Comparison of ENCODE assay signal across 8 cellular contexts in the genomic region with DNA sequence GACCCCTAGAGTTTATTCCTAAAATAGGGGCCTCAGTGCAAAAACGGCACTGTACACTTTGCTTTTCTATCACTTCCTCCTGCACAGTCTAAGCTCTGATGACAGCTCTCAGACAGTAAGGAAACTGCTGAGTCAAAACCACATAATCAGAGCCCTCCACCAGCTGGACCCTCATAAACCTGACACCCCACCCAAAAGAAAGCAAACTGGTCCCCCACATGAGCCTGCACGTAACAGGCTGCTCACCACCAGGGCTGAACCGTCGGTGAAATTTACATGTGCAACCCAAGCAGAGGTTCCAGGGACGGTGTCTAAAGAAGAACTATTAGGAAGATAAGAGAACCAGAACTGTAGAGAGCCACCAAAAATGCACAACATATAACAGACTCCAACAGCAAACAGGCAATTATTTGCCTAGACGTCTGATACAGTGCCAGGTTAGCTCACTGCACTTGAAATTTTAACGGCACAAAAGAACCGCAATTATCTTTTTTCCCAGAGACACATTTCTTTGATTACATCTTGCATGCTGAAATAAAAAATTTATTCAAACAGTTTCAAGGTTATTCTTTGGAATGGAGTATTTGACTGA. TPM values are rescaled to one million over a fixed set of nuclear protein-coding genes. Genes with fewer than 3 reads are reported as not detected.
DNase-seq lines count a peak whose midpoint lies in the region; ATAC-seq and TF ChIP-seq lines count a peak whose summit lies in the region.

No MANE protein-coding gene starts in this region.

- ATAC-seq in GM18505 (IDR thresholded peaks at IDR 0.05; ENCODE audit: unreplicated experiment): peak; percentile 73
- ATAC-seq in sciatic nerve: peak; percentile 38
- ATAC-seq in GM19463 (IDR thresholded peaks at IDR 0.05; ENCODE audit: unreplicated experiment): no peak
- ATAC-seq in HG02642 (IDR thresholded peaks at IDR 0.05; ENCODE audit: poor library complexity, unreplicated experiment): no peak

- TF ChIP-seq POLR2A in GM18505 (IDR thresholded peaks at IDR 0.05; ENCODE audit: borderline replicate concordance, extremely low read depth, insufficient read depth, insufficient read length): no peak

- CTCF ChIA-PET in HEK293 (lab: Yijun Ruan, JAX): interaction anchor here (1.0 to 1.8 kb wide), 4 partner anchors 9 to 16 kb away, joined by 3 to 6 read pairs (median 4); no protein-coding TSS in a partner anchor

- no peaks in the 10 kb centered on the region for H3K36me3 ChIP-seq in HEK293 (ENCODE audit: control insufficient read depth in 2 of 2, insufficient read depth in 1 of 2, low read length in 2 of 2)

- intact Hi-C loops in sciatic nerve (cut with DNase I): no loop called here

- H3K4me1 ChIP-seq in HEK293 (ENCODE audit: control insufficient read depth, insufficient read depth, low read length): peaks cover 24% of the 10 kb centered on the region

- H3K4me3 ChIP-seq in HEK293 (ENCODE audit: low read depth, low read length) (no peak overlapping the region), choroid plexus epithelial cell (ENCODE audit: low read depth, low read length) (no peak overlapping the region)

- no peaks in the 10 kb centered on the region for H3K9me3 ChIP-seq in HEK293 (ENCODE audit: control insufficient read depth, insufficient read depth, low read depth, low read length)

- peak; percentile 5 for DNase-seq in NCI-H2081 treated with DMSO at 0.1 percent for 48 hours (lab: John Stamatoyannopoulos, UW)
- no peak for DNase-seq in choroid plexus epithelial cell (ENCODE audit: low read depth)
- no peak for DNase-seq in sciatic nerve (ENCODE audit: low spot score)
- no peak for DNase-seq in activated CD8-positive, alpha-beta memory T cell treated with anti-CD3 and anti-CD28 coated beads, Interleukin-2, amount 50 U/mL, for 4 hours

- H3K27ac ChIP-seq in HEK293 (ENCODE audit: extremely low read depth, low read depth, low read length): peak overlapping the region; percentile 21; the same call in 1 of the 2 replicates

- POLR2A ChIA-PET in HEK293 (lab: Yijun Ruan, JAX): no interaction called here

- TF ChIP-seq CTCF in HEK293 (tag by site-specific recombination; IDR thresholded peaks at IDR 0.05) (no peak), choroid plexus epithelial cell (conservative IDR thresholded peaks at IDR 0.05; ENCODE audit: low read depth, low read length) (peak; percentile 12)

TF ChIP-seq in HEK293, 187 proteins besides CTCF, POLR2A, EP300 and RAD21 (continues in another document):
- TF ChIP-seq ZBTB44 (tag by site-specific recombination; IDR thresholded peaks at IDR 0.05): 0 out of 2 replicates have a peak, but pooled peaks have one; percentile 34
- no peak for TF ChIP-seq RBAK (tag by site-specific recombination; IDR thresholded peaks at IDR 0.05)
- no peak for TF ChIP-seq ZNF146 (tag by site-specific recombination; IDR thresholded peaks at IDR 0.05)
- TF ChIP-seq GFI1B (tag by site-specific recombination; IDR thresholded peaks at IDR 0.05): no peak
- TF ChIP-seq, protein P1, sequence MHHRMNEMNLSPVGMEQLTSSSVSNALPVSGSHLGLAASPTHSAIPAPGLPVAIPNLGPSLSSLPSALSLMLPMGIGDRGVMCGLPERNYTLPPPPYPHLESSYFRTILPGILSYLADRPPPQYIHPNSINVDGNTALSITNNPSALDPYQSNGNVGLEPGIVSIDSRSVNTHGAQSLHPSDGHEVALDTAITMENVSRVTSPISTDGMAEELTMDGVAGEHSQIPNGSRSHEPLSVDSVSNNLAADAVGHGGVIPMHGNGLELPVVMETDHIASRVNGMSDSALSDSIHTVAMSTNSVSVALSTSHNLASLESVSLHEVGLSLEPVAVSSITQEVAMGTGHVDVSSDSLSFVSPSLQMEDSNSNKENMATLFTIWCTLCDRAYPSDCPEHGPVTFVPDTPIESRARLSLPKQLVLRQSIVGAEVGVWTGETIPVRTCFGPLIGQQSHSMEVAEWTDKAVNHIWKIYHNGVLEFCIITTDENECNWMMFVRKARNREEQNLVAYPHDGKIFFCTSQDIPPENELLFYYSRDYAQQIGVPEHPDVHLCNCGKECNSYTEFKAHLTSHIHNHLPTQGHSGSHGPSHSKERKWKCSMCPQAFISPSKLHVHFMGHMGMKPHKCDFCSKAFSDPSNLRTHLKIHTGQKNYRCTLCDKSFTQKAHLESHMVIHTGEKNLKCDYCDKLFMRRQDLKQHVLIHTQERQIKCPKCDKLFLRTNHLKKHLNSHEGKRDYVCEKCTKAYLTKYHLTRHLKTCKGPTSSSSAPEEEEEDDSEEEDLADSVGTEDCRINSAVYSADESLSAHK (tag by site-specific recombination; IDR thresholded peaks at IDR 0.05): peak; percentile 31
- TF ChIP-seq PRDM2 (tag by site-specific recombination; IDR thresholded peaks at IDR 0.05; ENCODE audit: borderline replicate concordance): no peak
- no peak for TF ChIP-seq ZBTB49 (tag by site-specific recombination; IDR thresholded peaks at IDR 0.05; ENCODE audit: low read depth)
- TF ChIP-seq ZBTB8A (tag by site-specific recombination; IDR thresholded peaks at IDR 0.05): peak; percentile 28; the same call in 1 of the 2 replicates
- TF ChIP-seq ZNF133 (tag by site-specific recombination; IDR thresholded peaks at IDR 0.05): no peak
- TF ChIP-seq ZNF473 (tag by site-specific recombination; IDR thresholded peaks at IDR 0.05): no peak
- no peak for TF ChIP-seq ZNF791 (tag by site-specific recombination; IDR thresholded peaks at IDR 0.05)
- TF ChIP-seq ZNF626 (tag by site-specific recombination; IDR thresholded peaks at IDR 0.05): no peak
- no peak for TF ChIP-seq ZNF433 (tag by site-specific recombination; IDR thresholded peaks at IDR 0.05; ENCODE audit: low read depth)

RNA-seq across cellular contexts. Expression of gene SGMS1, which starts 19.6 kb away (rescaled TPM):
- total RNA-seq in sciatic nerve: 54.7 TPM

Comparison
In these comparisons a context has a peak if more than half of its experiments do, and no peak if none do; other contexts are left out.
1. ATAC-seq: peak in GM18505 (single experiment) and sciatic nerve (single experiment); none in GM19463 (single experiment) and HG02642 (single experiment).